8 cellular contexts compared by ENCODE assay signal in genomic region chr16:19717781-19718623, GRCh38. TPM values are rescaled to one million over a fixed set of nuclear protein-coding genes. Genes with fewer than 3 reads are reported as not detected.
DNase-seq lines count a peak whose midpoint lies in the region; ATAC-seq and TF ChIP-seq lines count a peak whose summit lies in the region.

TSS of gene IQCK (plus strand) at chr16:19718271. CDS start at chr16:19718307, 36 bp downstream.
TSS of gene KNOP1 (minus strand) at chr16:19718227. CDS start at chr16:19715035, 3,192 bp downstream.

- no peaks in the 10 kb centered on the region for H3K27me3 ChIP-seq in colonic mucosa

- peak within 1 kb of the TSS; percentile 98 for H3K4me3 ChIP-seq in colonic mucosa

- DNase-seq in Ammon's horn (ENCODE audit: low spot score) (peak; percentile 91), NCI-H345 treated with DMSO at 0.1 percent for 48 hours (lab: John Stamatoyannopoulos, UW; ENCODE audit: unreplicated experiment) (peak; percentile 42), colonic mucosa (peak; percentile 91), kidney tubule cell (ENCODE audit: low spot score) (peak; percentile 92)
- DNase-seq in activated CD4-positive, alpha-beta T cell treated with anti-CD3 and anti-CD28 coated beads for 4 hours: peak; percentile 86 to 92
- peak; percentile 65 to 77 for DNase-seq in stimulated activated CD4-positive, alpha-beta T cell treated with anti-CD3 and anti-CD28 coated beads, Interleukin-1b, Interleukin-23, amount 100 ng/mL, for 1 hour (ENCODE audit: low read depth in 2 of 2)

- no peaks in the 10 kb centered on the region for H3K9me3 ChIP-seq in colonic mucosa

- in situ Hi-C loops in GM18951 (cut with MboI; ENCODE audit: low sequenced_read_pairs, unreplicated experiment): loop anchor here (25.0 kb wide), 1 partner anchor 169 kb away; the partner anchor contains the start of gene GPRC5B

- peak within 1 kb of the TSS; percentile 80 to 85 for H3K9ac ChIP-seq in colonic mucosa (ENCODE audit: low read depth in 2 of 2, low read length in 2 of 2)

- peak; percentile 93 for ATAC-seq in HG03159 (IDR thresholded peaks at IDR 0.05; ENCODE audit: unreplicated experiment)

- TF ChIP-seq POLR2A in GM18951 (IDR thresholded peaks at IDR 0.05; ENCODE audit: extremely low read depth, insufficient read depth, insufficient read length): peak; percentile 74

- H3K36me3 ChIP-seq in colonic mucosa: no peaks in the 10 kb centered on the region

- no peak for TF ChIP-seq CTCF in colonic mucosa (IDR thresholded peaks at IDR 0.05)

- peaks cover 10% of the 10 kb centered on the region for H3K4me1 ChIP-seq in colonic mucosa

- intact Hi-C loops in colonic mucosa (cut with DNase I): loop anchor here (5.0 kb wide), 1 partner anchor 169 kb away; no protein-coding TSS in a partner anchor

- H3K27ac ChIP-seq in colonic mucosa: peak within 1 kb of the TSS; percentile 81

RNA-seq across cellular contexts. Expression of gene IQCK, which starts in this region (rescaled TPM):
- total RNA-seq in colonic mucosa: 10 to 100 TPM; 13.1 to 13.2 TPM

RNA-seq across cellular contexts. Expression of gene KNOP1, which starts in this region (rescaled TPM):
- 10 to 100 TPM; 14.2 to 28.0 TPM for total RNA-seq in colonic mucosa

Comparison
In these comparisons a context has a peak if more than half of its experiments do, and no peak if none do; other contexts are left out.
1. Peak in every context shown above with its lines: DNase-seq, ATAC-seq, H3K4me3 ChIP-seq and H3K27ac ChIP-seq.
2. DNase-seq: peak in every context shown above with its lines; median percentile 92 in kidney tubule cell; 91 in Ammon's horn; 91 in colonic mucosa; 89 in activated CD4-positive, alpha-beta T cell treated with anti-CD3 and anti-CD28 coated beads for 4 hours; 71 in stimulated activated CD4-positive, alpha-beta T cell treated with anti-CD3 and anti-CD28 coated beads, Interleukin-1b, Interleukin-23, amount 100 ng/mL, for 1 hour; 42 in NCI-H345 treated with DMSO at 0.1 percent for 48 hours.